Comparison of ENCODE assay signal across 8 cellular contexts in genomic region chr7:98106647-98107312, GRCh38. TPM values are rescaled to one million over a fixed set of nuclear protein-coding genes. Genes with fewer than 3 reads are reported as not detected.
DNase-seq lines count a peak whose midpoint lies in the region; ATAC-seq and TF ChIP-seq lines count a peak whose summit lies in the region.

Gene LMTK2, plus strand, starts transcription at chr7:98106862. Its CDS starts 316 bp downstream, at chr7:98107178.

- TF ChIP-seq CTCF in BE2C (IDR thresholded peaks at IDR 0.05; ENCODE audit: low read depth, low read length) = peak; percentile 83

- H3K27me3 Mint-ChIP-seq in activated CD4-positive, alpha-beta T cell treated with anti-CD3 and anti-CD28 coated beads for 36 hours = peaks cover 6% of the 10 kb centered on the region

- H3K4me3 Mint-ChIP-seq in activated CD4-positive, alpha-beta T cell treated with anti-CD3 and anti-CD28 coated beads for 36 hours = peak within 1 kb of the TSS; percentile 95

- peak within 1 kb of the TSS; percentile 83 for H3K27ac ChIP-seq in cingulate gyrus (ENCODE audit: low read depth, low read length)
- peak within 1 kb of the TSS; percentile 76 for H3K27ac ChIP-seq in layer of hippocampus (ENCODE audit: low read depth, low read length)

- H3K4me1 Mint-ChIP-seq in activated CD4-positive, alpha-beta T cell treated with anti-CD3 and anti-CD28 coated beads for 36 hours = peaks cover 31% of the 10 kb centered on the region

- CTCF ChIA-PET in activated CD4-positive, alpha-beta T cell treated with anti-CD3 and anti-CD28 coated beads for 36 hours (lab: Charles Lee) = interaction anchor here (1.0 to 2.8 kb wide), 10 partner anchors 10 to 86 kb away, joined by 3 to 16 read pairs (median 4); no protein-coding TSS in a partner anchor

- peak; percentile 100 for ATAC-seq in HG03432 (IDR thresholded peaks at IDR 0.05; ENCODE audit: unreplicated experiment)
- ATAC-seq in activated CD4-positive, alpha-beta T cell treated with anti-CD3 and anti-CD28 coated beads for 36 hours = peak; percentile 100

- H3K4me3 ChIP-seq in BE2C (ENCODE audit: low read depth, low read length) = peak within 1 kb of the TSS; percentile 86

- DNase-seq in BE2C = peak; percentile 93
- peak; percentile 53 for DNase-seq in NCI-H510A (lab: John Stamatoyannopoulos, UW)
- DNase-seq in activated CD4-positive, alpha-beta T cell treated with anti-CD3 and anti-CD28 coated beads for 36 hours = peak; percentile 98
- peak; percentile 98 for DNase-seq in stimulated activated CD4-positive, alpha-beta T cell treated with anti-CD3 and anti-CD28 coated beads, Interleukin-1b, Interleukin-23, amount 100 ng/mL, for 4 hours (ENCODE audit: low read depth in 2 of 2)

- H3K9me3 ChIP-seq in BE2C = no peaks in the 10 kb centered on the region; the same call in 1 of the 2 replicates

- H3K4me1 ChIP-seq in BE2C = peaks cover 4% of the 10 kb centered on the region; the same call in 1 of the 2 replicates

- H3K9me3 Mint-ChIP-seq in activated CD4-positive, alpha-beta T cell treated with anti-CD3 and anti-CD28 coated beads for 36 hours (ENCODE audit: low read depth) = peaks cover 4% of the 10 kb centered on the region

- TF ChIP-seq POLR2A in GM19099 (IDR thresholded peaks at IDR 0.05; ENCODE audit: extremely low read depth, insufficient read length, low read depth) = peak; percentile 92

- peaks cover under 1% of the 10 kb centered on the region for H3K36me3 Mint-ChIP-seq in activated CD4-positive, alpha-beta T cell treated with anti-CD3 and anti-CD28 coated beads for 36 hours (ENCODE audit: low read depth)

- intact Hi-C loops in activated CD4-positive, alpha-beta T cell treated with anti-CD3 and anti-CD28 coated beads for 36 hours (cut with DNase I, micrococcal nuclease) = loop anchor here (1.0 to 10.0 kb wide), 14 partner anchors 24 to 990 kb away; partner anchors contain the start of genes BRI3 (in 2 of the 2), ASNS (in 1 of the 2), BAIAP2L1 (in 1 of the 2) and SDHAF3 (in 1 of the 2)

- peak within 1 kb of the TSS; percentile 90 for H3K27ac Mint-ChIP-seq in activated CD4-positive, alpha-beta T cell treated with anti-CD3 and anti-CD28 coated beads for 36 hours

- H3K27me3 ChIP-seq in BE2C (no peaks in the 10 kb centered on the region), layer of hippocampus (ENCODE audit: control insufficient read depth, insufficient read depth, low read length) (no peaks in the 10 kb centered on the region)

- POLR2A ChIA-PET in activated CD4-positive, alpha-beta T cell treated with anti-CD3 and anti-CD28 coated beads for 36 hours (lab: Charles Lee) = interaction anchor here (0.6 kb wide), 1 partner anchor 11 kb away, joined by 6 read pairs; no protein-coding TSS in a partner anchor

- H3K36me3 ChIP-seq in BE2C = 0 out of 2 replicates have a peak, but pooled peaks cover 3% of the 10 kb centered on the region

RNA-seq across cellular contexts. Expression of gene LMTK2, which starts in this region (rescaled TPM):
- 8.8 TPM for polyA plus RNA-seq in BE2C (2012; ENCODE audit: insufficient read depth, insufficient read length, low read depth)
- 10 to 100 TPM in 1 of 2 experiments, 1 to 10 TPM in 1; 10.0 to 16.9 TPM for total RNA-seq in activated CD4-positive, alpha-beta T cell treated with anti-CD3 and anti-CD28 coated beads for 36 hours

Comparison
In these comparisons a context has a peak if more than half of its experiments do, and no peak if none do; other contexts are left out.
1. Peak in every context shown above with its lines: DNase-seq, ATAC-seq, H3K4me3 ChIP-seq and H3K27ac ChIP-seq.